ENCODE assay signal across 14 cellular contexts in the genomic region with DNA sequence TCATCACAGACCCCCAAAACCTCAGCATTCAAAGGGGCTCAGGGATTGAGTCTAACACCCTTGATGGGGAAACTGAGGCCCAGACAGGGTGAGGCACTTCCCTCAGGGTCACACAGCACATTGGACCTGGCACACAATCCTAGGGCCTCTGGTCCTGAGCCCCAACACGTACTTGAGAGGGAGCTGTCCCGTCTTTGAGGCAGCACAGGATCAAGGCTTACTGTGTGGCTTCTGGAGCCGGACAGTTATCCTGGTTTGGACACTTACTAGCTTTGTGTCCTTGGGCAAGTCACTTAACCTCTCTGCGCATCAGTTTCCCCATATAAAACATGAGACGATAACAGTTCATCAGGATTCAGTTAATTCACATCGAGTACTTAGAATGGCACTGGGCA. TPM values are rescaled to one million over a fixed set of nuclear protein-coding genes. Genes with fewer than 3 reads are reported as not detected.
DNase-seq lines count a peak whose midpoint lies in the region; ATAC-seq, FAIRE-seq and TF ChIP-seq lines count a peak whose summit lies in the region.
"Had no signal": no experiment of that assay in that cellular context is flagged by ENCODE, and none has a peak within 500 bp of the region (broad histone marks: within the 10 kb centered on the region; RNA-seq: fewer than 3 reads in every experiment).

No MANE protein-coding gene starts in this region.

- FAIRE-seq in GM12892 (lab: Jason Lieb, UNC): no peak

- ATAC-seq in CD4-positive, alpha-beta T cell (ENCODE audit: poor library complexity): no peak
- no peak for ATAC-seq in activated naive CD8-positive, alpha-beta T cell treated with anti-CD3 and anti-CD28 coated beads, Interleukin-2, amount 10 ng/mL, durations not matched to agents 7 days and 5 days (ENCODE audit: low read depth)
- ATAC-seq in natural killer cell treated with Interleukin-12 subunit alpha and Interleukin-12 subunit beta and Interleukin-15 and Interleukin-18, amount 100 ng/mL, for 72 hours: no peak
- ATAC-seq: GM23338, T-cell had no signal

- no peaks in the 10 kb centered on the region for H3K27me3 Mint-ChIP-seq in CD4-positive, alpha-beta T cell
- no peaks in the 10 kb centered on the region for H3K27me3 Mint-ChIP-seq in activated naive CD8-positive, alpha-beta T cell treated with anti-CD3 and anti-CD28 coated beads, Interleukin-2, amount 10 ng/mL, durations not matched to agents 7 days and 5 days
- H3K27me3 Mint-ChIP-seq in natural killer cell treated with Interleukin-12 subunit alpha and Interleukin-12 subunit beta and Interleukin-15 and Interleukin-18, amount 100 ng/mL, for 72 hours: no peaks in the 10 kb centered on the region
- no peaks in the 10 kb centered on the region for H3K27me3 Mint-ChIP-seq in activated T-helper 2 cell treated with anti-CD3 and anti-CD28 coated beads, Interferon-gamma antibody, Interleukin-2, Interleukin-4, amounts not matched to agents 10 μg/mL and 5 μg/mL and 100 μg/mL, durations not matched to agents 14 hours and 24 hours and 36 hours (ENCODE audit: low read depth)
- H3K27me3 Mint-ChIP-seq: naive B cell, T-cell had no signal

- intact Hi-C loops in CD4-positive, alpha-beta T cell (cut with DNase I, micrococcal nuclease): no loop called here
- intact Hi-C loops in activated T-helper 2 cell treated with anti-CD3 and anti-CD28 coated beads, Interferon-gamma antibody, Interleukin-2, Interleukin-4, amounts not matched to agents 10 μg/mL and 5 μg/mL and 100 μg/mL, durations not matched to agents 14 hours and 24 hours and 36 hours (cut with micrococcal nuclease): no loop called here

- peak overlapping the region; percentile 36 for H3K27ac Mint-ChIP-seq in CD4-positive, alpha-beta T cell
- H3K27ac Mint-ChIP-seq in activated naive CD8-positive, alpha-beta T cell treated with anti-CD3 and anti-CD28 coated beads, Interleukin-2, amount 10 ng/mL, durations not matched to agents 7 days and 5 days: no peak overlapping the region
- H3K27ac Mint-ChIP-seq in natural killer cell treated with Interleukin-12 subunit alpha and Interleukin-12 subunit beta and Interleukin-15 and Interleukin-18, amount 100 ng/mL, for 72 hours: peak overlapping the region; percentile 41 to 47
- no peak overlapping the region for H3K27ac Mint-ChIP-seq in activated T-helper 2 cell treated with anti-CD3 and anti-CD28 coated beads, Interferon-gamma antibody, Interleukin-2, Interleukin-4, amounts not matched to agents 10 μg/mL and 5 μg/mL and 100 μg/mL, durations not matched to agents 14 hours and 24 hours and 36 hours
- H3K27ac Mint-ChIP-seq: GM23338 had no signal

- POLR2A ChIA-PET in CD4-positive, alpha-beta T cell (lab: Charles Lee): no interaction called here
- POLR2A ChIA-PET in activated naive CD8-positive, alpha-beta T cell treated with anti-CD3 and anti-CD28 coated beads, Interleukin-2, amount 10 ng/mL, durations not matched to agents 7 days and 5 days (lab: Charles Lee): interaction anchor here (0.6 kb wide), 1 partner anchor 144 kb away, joined by 3 read pairs; no protein-coding TSS in a partner anchor

- H3K27me3 ChIP-seq in CD4-positive, alpha-beta T cell (ENCODE audit: control insufficient read depth, insufficient read depth, low read length): no peaks in the 10 kb centered on the region

- peak in 1 of 10 experiments; percentile 6 for DNase-seq in CD4-positive, alpha-beta T cell
- DNase-seq in GM12892 (ENCODE audit: insufficient read length) (peak; percentile 9), Kasumi-1 (lab: John Stamatoyannopoulos, UW) (no peak), MV-4-11 (lab: John Stamatoyannopoulos, UW) (no peak)
- DNase-seq in activated naive CD8-positive, alpha-beta T cell treated with anti-CD3 and anti-CD28 coated beads, Interleukin-2, amount 10 ng/mL, durations not matched to agents 7 days and 5 days: peak; percentile 25
- DNase-seq in natural killer cell treated with Interleukin-12 subunit alpha and Interleukin-12 subunit beta and Interleukin-15 and Interleukin-18, amount 100 ng/mL, for 72 hours (ENCODE audit: low spot score): no peak
- DNase-seq in activated T-helper 2 cell treated with anti-CD3 and anti-CD28 coated beads, Interferon-gamma antibody, Interleukin-2, Interleukin-4, amounts not matched to agents 10 μg/mL and 5 μg/mL and 100 μg/mL, durations not matched to agents 14 hours and 24 hours and 36 hours (ENCODE audit: low spot score): no peak
- DNase-seq: glutamatergic neuron, MM.1S, naive B cell, NCI-H187 treated with DMSO at 0.1 percent for 48 hours, NCI-H446 treated with DMSO at 0.1 percent for 48 hours had no signal

- H3K4me3 Mint-ChIP-seq in CD4-positive, alpha-beta T cell: no peak overlapping the region
- H3K4me3 Mint-ChIP-seq in activated naive CD8-positive, alpha-beta T cell treated with anti-CD3 and anti-CD28 coated beads, Interleukin-2, amount 10 ng/mL, durations not matched to agents 7 days and 5 days: no peak overlapping the region
- H3K4me3 Mint-ChIP-seq in natural killer cell treated with Interleukin-12 subunit alpha and Interleukin-12 subunit beta and Interleukin-15 and Interleukin-18, amount 100 ng/mL, for 72 hours: no peak overlapping the region
- H3K4me3 Mint-ChIP-seq in activated T-helper 2 cell treated with anti-CD3 and anti-CD28 coated beads, Interferon-gamma antibody, Interleukin-2, Interleukin-4, amounts not matched to agents 10 μg/mL and 5 μg/mL and 100 μg/mL, durations not matched to agents 14 hours and 24 hours and 36 hours (ENCODE audit: low read depth): no peak overlapping the region
- H3K4me3 Mint-ChIP-seq: GM23338, naive B cell, T-cell had no signal

- peaks cover 25% of the 10 kb centered on the region for H3K4me1 Mint-ChIP-seq in CD4-positive, alpha-beta T cell (ENCODE audit: low read depth)
- peaks cover 11% of the 10 kb centered on the region for H3K4me1 Mint-ChIP-seq in activated naive CD8-positive, alpha-beta T cell treated with anti-CD3 and anti-CD28 coated beads, Interleukin-2, amount 10 ng/mL, durations not matched to agents 7 days and 5 days
- peaks cover 44 to 62% of the 10 kb centered on the region in 2 donors for H3K4me1 Mint-ChIP-seq in natural killer cell treated with Interleukin-12 subunit alpha and Interleukin-12 subunit beta and Interleukin-15 and Interleukin-18, amount 100 ng/mL, for 72 hours (ENCODE audit: low read depth in 2 of 2)
- H3K4me1 Mint-ChIP-seq in activated T-helper 2 cell treated with anti-CD3 and anti-CD28 coated beads, Interferon-gamma antibody, Interleukin-2, Interleukin-4, amounts not matched to agents 10 μg/mL and 5 μg/mL and 100 μg/mL, durations not matched to agents 14 hours and 24 hours and 36 hours (ENCODE audit: low read depth): peaks cover 9% of the 10 kb centered on the region

- CTCF ChIA-PET in CD4-positive, alpha-beta T cell (lab: Charles Lee): no interaction called here

- no peak for TF ChIP-seq CTCF in CD4-positive, alpha-beta T cell (IDR thresholded peaks at IDR 0.05)

- H3K36me3 Mint-ChIP-seq in CD4-positive, alpha-beta T cell (ENCODE audit: low read depth): peaks cover 81% of the 10 kb centered on the region
- peaks cover 23% of the 10 kb centered on the region for H3K36me3 Mint-ChIP-seq in activated naive CD8-positive, alpha-beta T cell treated with anti-CD3 and anti-CD28 coated beads, Interleukin-2, amount 10 ng/mL, durations not matched to agents 7 days and 5 days
- peaks cover 8% of the 10 kb centered on the region for H3K36me3 Mint-ChIP-seq in natural killer cell treated with Interleukin-12 subunit alpha and Interleukin-12 subunit beta and Interleukin-15 and Interleukin-18, amount 100 ng/mL, for 72 hours
- H3K36me3 Mint-ChIP-seq in activated T-helper 2 cell treated with anti-CD3 and anti-CD28 coated beads, Interferon-gamma antibody, Interleukin-2, Interleukin-4, amounts not matched to agents 10 μg/mL and 5 μg/mL and 100 μg/mL, durations not matched to agents 14 hours and 24 hours and 36 hours (ENCODE audit: low read depth): peaks cover 80% of the 10 kb centered on the region

- H3K27ac ChIP-seq in CD4-positive, alpha-beta T cell (ENCODE audit: low read depth, low read length): no peak overlapping the region

- H3K9me3 ChIP-seq in CD4-positive, alpha-beta T cell (ENCODE audit: control insufficient read depth, low read length): no peaks in the 10 kb centered on the region

- 0 out of 2 replicates have a peak, but pooled peaks have one; percentile 6 for TF ChIP-seq POLR2A in GM12892 (IDR thresholded peaks at IDR 0.05; ENCODE audit: low read depth, low read length)

- no peaks in the 10 kb centered on the region for H3K9me3 Mint-ChIP-seq in CD4-positive, alpha-beta T cell
- no peaks in the 10 kb centered on the region for H3K9me3 Mint-ChIP-seq in activated naive CD8-positive, alpha-beta T cell treated with anti-CD3 and anti-CD28 coated beads, Interleukin-2, amount 10 ng/mL, durations not matched to agents 7 days and 5 days
- H3K9me3 Mint-ChIP-seq in natural killer cell treated with Interleukin-12 subunit alpha and Interleukin-12 subunit beta and Interleukin-15 and Interleukin-18, amount 100 ng/mL, for 72 hours: no peaks in the 10 kb centered on the region
- no peaks in the 10 kb centered on the region for H3K9me3 Mint-ChIP-seq in activated T-helper 2 cell treated with anti-CD3 and anti-CD28 coated beads, Interferon-gamma antibody, Interleukin-2, Interleukin-4, amounts not matched to agents 10 μg/mL and 5 μg/mL and 100 μg/mL, durations not matched to agents 14 hours and 24 hours and 36 hours
- H3K9me3 Mint-ChIP-seq: GM23338, naive B cell, T-cell had no signal

RNA-seq across cellular contexts. Expression of gene RUNX3, which starts 26.5 kb away (rescaled TPM):
- total RNA-seq in CD4-positive, alpha-beta T cell: 100 to 1,000 TPM; 202 to 209 TPM
- polyA plus RNA-seq in GM12892 (2012; ENCODE audit: missing spikeins): 38.6 TPM
- total RNA-seq in activated naive CD8-positive, alpha-beta T cell treated with anti-CD3 and anti-CD28 coated beads, Interleukin-2, amount 10 ng/mL, durations not matched to agents 7 days and 5 days: 100 to 1,000 TPM; 172 TPM
- 100 to 1,000 TPM; 177 to 186 TPM for total RNA-seq in natural killer cell treated with Interleukin-12 subunit alpha and Interleukin-12 subunit beta and Interleukin-15 and Interleukin-18, amount 100 ng/mL, for 72 hours
- 129 and 135 TPM in 2 replicates for total RNA-seq in activated T-helper 2 cell treated with anti-CD3 and anti-CD28 coated beads, Interferon-gamma antibody, Interleukin-2, Interleukin-4, amounts not matched to agents 10 μg/mL and 5 μg/mL and 100 μg/mL, durations not matched to agents 14 hours and 24 hours and 36 hours

Comparison
In these comparisons a context has a peak if more than half of its experiments do, and no peak if none do; other contexts are left out.
1. DNase-seq: peak in GM12892 (single experiment) and activated naive CD8-positive, alpha-beta T cell treated with anti-CD3 and anti-CD28 coated beads, Interleukin-2, amount 10 ng/mL, durations not matched to agents 7 days and 5 days (single experiment); none in natural killer cell treated with Interleukin-12 subunit alpha and Interleukin-12 subunit beta and Interleukin-15 and Interleukin-18, amount 100 ng/mL, for 72 hours (single experiment), Kasumi-1 (0 of 2), activated T-helper 2 cell treated with anti-CD3 and anti-CD28 coated beads, Interferon-gamma antibody, Interleukin-2, Interleukin-4, amounts not matched to agents 10 μg/mL and 5 μg/mL and 100 μg/mL, durations not matched to agents 14 hours and 24 hours and 36 hours (single experiment) and MV-4-11 (single experiment).
2. H3K27ac Mint-ChIP-seq: peak in CD4-positive, alpha-beta T cell (single experiment) and natural killer cell treated with Interleukin-12 subunit alpha and Interleukin-12 subunit beta and Interleukin-15 and Interleukin-18, amount 100 ng/mL, for 72 hours (2 of 2); none in activated naive CD8-positive, alpha-beta T cell treated with anti-CD3 and anti-CD28 coated beads, Interleukin-2, amount 10 ng/mL, durations not matched to agents 7 days and 5 days (single experiment) and activated T-helper 2 cell treated with anti-CD3 and anti-CD28 coated beads, Interferon-gamma antibody, Interleukin-2, Interleukin-4, amounts not matched to agents 10 μg/mL and 5 μg/mL and 100 μg/mL, durations not matched to agents 14 hours and 24 hours and 36 hours (single experiment).